In genomic region chr18:31102020-31102684, GRCh38 we compare ENCODE assay signal across 10 cellular contexts. TPM values are rescaled to one million over a fixed set of nuclear protein-coding genes. Genes with fewer than 3 reads are reported as not detected.
DNase-seq lines count a peak whose midpoint lies in the region; ATAC-seq and TF ChIP-seq lines count a peak whose summit lies in the region.
"Had no signal": no experiment of that assay in that cellular context is flagged by ENCODE, and none has a peak within 500 bp of the region (broad histone marks: within the 10 kb centered on the region; RNA-seq: fewer than 3 reads in every experiment).

DSC2 (minus strand) TSS chr18:31102421; CDS start chr18:31101971, 450 bp downstream.

- H3K4me1 ChIP-seq in naive thymus-derived CD4-positive, alpha-beta T cell (ENCODE audit: control insufficient read depth in 2 of 2, insufficient read depth in 2 of 2, low read length in 2 of 2) = no peaks in the 10 kb centered on the region

- TF ChIP-seq CTCF in CD14-positive monocyte (IDR thresholded peaks at IDR 0.05) = no peak

- H3K27me3 Mint-ChIP-seq in CD14-positive monocyte (ENCODE audit: low read depth in 3 of 3) = peaks cover 29 to 45% (median 41%) of the 10 kb centered on the region in 3 donors
- H3K27me3 Mint-ChIP-seq in naive thymus-derived CD4-positive, alpha-beta T cell = peaks cover 26 to 41% (median 37%) of the 10 kb centered on the region in 5 donors

- POLR2A ChIA-PET in naive thymus-derived CD4-positive, alpha-beta T cell (lab: Charles Lee) = no interaction called here

- peak within 1 kb of the TSS; percentile 96 for H3K27ac ChIP-seq in epithelial cell of prostate
- H3K27ac ChIP-seq in naive thymus-derived CD4-positive, alpha-beta T cell (ENCODE audit: low read depth, low read length) = no peak within 1 kb of the TSS

- H3K4me1 Mint-ChIP-seq in CD14-positive monocyte = peaks cover 24% of the 10 kb centered on the region
- no peaks in the 10 kb centered on the region for H3K4me1 Mint-ChIP-seq in naive thymus-derived CD4-positive, alpha-beta T cell

- H3K27me3 ChIP-seq in naive thymus-derived CD4-positive, alpha-beta T cell (ENCODE audit: control insufficient read depth in 2 of 2, insufficient read depth in 2 of 2, low read length in 2 of 2) = peaks cover 0 to 6% of the 10 kb centered on the region in 2 donors

- no peak for DNase-seq in CD14-positive monocyte (ENCODE audit: low spot score)
- peak; percentile 32 to 63 for DNase-seq in NCI-H1930 (lab: John Stamatoyannopoulos, UW)
- peak; percentile 40 for DNase-seq in epithelial cell of prostate (ENCODE audit: low read depth, low spot score)
- DNase-seq in naive thymus-derived CD4-positive, alpha-beta T cell = no peak
- no peak for DNase-seq in CD1c-positive myeloid dendritic cell (ENCODE audit: extremely low spot score)
- DNase-seq: DND-41, NCI-H526 treated with DMSO at 0.1 percent for 48 hours had no signal

- H3K9me3 ChIP-seq in naive thymus-derived CD4-positive, alpha-beta T cell (ENCODE audit: control insufficient read depth in 2 of 3, low read length in 3 of 3) = no peaks in the 10 kb centered on the region

- CTCF ChIA-PET in naive thymus-derived CD4-positive, alpha-beta T cell (lab: Charles Lee) = no interaction called here

- H3K27ac Mint-ChIP-seq in CD14-positive monocyte = peak within 1 kb of the TSS in 4 of 7 donors; percentile 55 to 77 (median 73)
- no peak within 1 kb of the TSS for H3K27ac Mint-ChIP-seq in naive thymus-derived CD4-positive, alpha-beta T cell

- no peak within 1 kb of the TSS for H3K4me3 ChIP-seq in naive thymus-derived CD4-positive, alpha-beta T cell (ENCODE audit: low read length)

- intact Hi-C loops in CD14-positive monocyte (cut with micrococcal nuclease) = loop anchor here in 1 of 2 donors (10.0 kb wide), 1 partner anchor 113 kb away; no protein-coding TSS in a partner anchor
- intact Hi-C loops in naive thymus-derived CD4-positive, alpha-beta T cell (cut with micrococcal nuclease) = no loop called here

- no peaks in the 10 kb centered on the region for H3K36me3 ChIP-seq in naive thymus-derived CD4-positive, alpha-beta T cell (ENCODE audit: control insufficient read depth in 2 of 3, insufficient read depth in 3 of 3, low read length in 3 of 3)

- H3K4me3 Mint-ChIP-seq in CD14-positive monocyte = peak within 1 kb of the TSS; percentile 90 to 92
- H3K4me3 Mint-ChIP-seq in naive thymus-derived CD4-positive, alpha-beta T cell = peak within 1 kb of the TSS in 7 of 10 donors; percentile 28 to 55 (median 41)

- peaks cover 0 to 4% (median 0%) of the 10 kb centered on the region in 7 donors for H3K9me3 Mint-ChIP-seq in CD14-positive monocyte
- peaks cover 0 to 23% (median 2%) of the 10 kb centered on the region in 11 donors for H3K9me3 Mint-ChIP-seq in naive thymus-derived CD4-positive, alpha-beta T cell

- no peaks in the 10 kb centered on the region for H3K36me3 Mint-ChIP-seq in CD14-positive monocyte
- H3K36me3 Mint-ChIP-seq in naive thymus-derived CD4-positive, alpha-beta T cell = peaks cover 0 to 7% (median 0%) of the 10 kb centered on the region in 5 donors

- no peak for ATAC-seq in naive thymus-derived CD4-positive, alpha-beta T cell
- ATAC-seq in GM21515 (IDR thresholded peaks at IDR 0.05; ENCODE audit: unreplicated experiment) (no peak), HG03520 (IDR thresholded peaks at IDR 0.05; ENCODE audit: unreplicated experiment) (no peak), GM19452 (IDR thresholded peaks at IDR 0.05; ENCODE audit: unreplicated experiment) (no peak)

RNA-seq across cellular contexts. Expression of gene DSC2, which starts in this region (rescaled TPM):
- 10 to 100 TPM in 1 of 2 donors, 1 to 10 TPM in 1; 3.2 to 11.3 TPM for polyA plus RNA-seq in CD14-positive monocyte
- under 1 TPM in 3 of 5 experiments, not detected in 2; 0.08 to 0.86 (median 0.42) TPM for total RNA-seq in naive thymus-derived CD4-positive, alpha-beta T cell
- polyA plus RNA-seq in naive thymus-derived CD4-positive, alpha-beta T cell = not detected

Comparison
In these comparisons a context has a peak if more than half of its experiments do, and no peak if none do; other contexts are left out.
1. RNA of gene DSC2 (polyA plus RNA-seq): 3.2 to 11.3 TPM in CD14-positive monocyte; not detected in naive thymus-derived CD4-positive, alpha-beta T cell; every median in the first group is over 4 times any median in the second.
2. DNase-seq: peak in NCI-H1930 (2 of 2) and epithelial cell of prostate (single experiment); none in CD14-positive monocyte (single experiment), naive thymus-derived CD4-positive, alpha-beta T cell (0 of 9) and CD1c-positive myeloid dendritic cell (single experiment).
3. H3K27ac Mint-ChIP-seq: peak in CD14-positive monocyte (4 of 7); none in naive thymus-derived CD4-positive, alpha-beta T cell (0 of 9).